8 cellular contexts compared by ENCODE assay signal in the genomic region with DNA sequence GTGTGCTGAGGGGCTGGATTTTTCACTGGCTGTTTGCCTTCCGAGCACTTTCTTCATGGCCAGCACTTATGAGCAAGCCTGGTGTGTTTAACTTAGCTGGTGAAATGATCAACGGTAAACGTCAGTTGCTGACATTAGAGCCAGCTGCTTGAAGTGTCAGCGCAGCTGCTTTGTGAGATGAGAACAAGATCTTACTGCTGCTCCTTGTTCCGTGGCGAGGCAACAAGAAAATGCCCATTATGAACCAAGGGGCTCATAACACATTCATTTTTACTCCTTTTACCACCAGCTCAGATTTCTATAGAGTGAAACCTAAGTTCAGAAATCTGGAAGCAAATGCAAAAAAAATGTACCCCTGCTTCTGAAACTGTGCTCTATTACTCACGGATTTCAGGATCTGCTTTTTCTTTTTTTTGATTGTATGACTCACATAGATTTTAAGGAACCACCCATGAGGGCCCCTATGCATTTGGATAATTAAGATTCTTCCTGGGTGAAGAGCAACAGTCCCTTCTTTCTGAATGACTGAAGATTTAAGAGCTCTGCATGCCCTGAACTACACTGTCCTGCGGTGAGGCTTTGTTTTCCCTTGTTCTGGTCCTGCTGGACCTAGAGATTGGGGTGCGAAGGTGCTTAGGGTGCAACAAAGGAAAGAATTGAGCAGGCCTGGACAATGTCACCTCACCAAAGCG.
DNase-seq lines count a peak whose midpoint lies in the region; ATAC-seq and TF ChIP-seq lines count a peak whose summit lies in the region.

No MANE protein-coding gene starts in this region.

- peak overlapping the region; percentile 96 for H3K4me2 ChIP-seq in GM23248 (ENCODE audit: unreplicated experiment)

- no peaks in the 10 kb centered on the region for H3K36me3 ChIP-seq in GM23248 (ENCODE audit: low read depth)
- no peaks in the 10 kb centered on the region for H3K36me3 ChIP-seq in left lung

- peak overlapping the region; percentile 62 for H3K9ac ChIP-seq in GM23248

- H3K4me3 ChIP-seq in GM23248: peak overlapping the region; percentile 72
- H3K4me3 ChIP-seq in astrocyte of the cerebellum (ENCODE audit: low read depth, low read length): no peak overlapping the region
- no peak overlapping the region for H3K4me3 ChIP-seq in left lung

- H2AFZ ChIP-seq in GM23248: peak overlapping the region; percentile 74

- WGBS in GM23248 (ENCODE audit: low coverage in 1 of 2, low lambda C conversion rate in 2 of 2, missing lambda C conversion rate in 2 of 2), 2 experiments: 27% methylated on average over 10 of the region's 10 CpGs

- ATAC-seq in left lung: peak; percentile 86
- ATAC-seq in HG03521 (IDR thresholded peaks at IDR 0.05; ENCODE audit: unreplicated experiment): no peak
- no peak for ATAC-seq in HG03442 (IDR thresholded peaks at IDR 0.05; ENCODE audit: unreplicated experiment)
- no peak for ATAC-seq in GM19463 (IDR thresholded peaks at IDR 0.05; ENCODE audit: unreplicated experiment)

- H3K27ac ChIP-seq in GM23248 (peak overlapping the region; percentile 76), left lung (peak overlapping the region; percentile 55 to 80)

- in situ Hi-C loops in GM23248 (cut with MboI): no loop called here
- in situ Hi-C loops in astrocyte of the cerebellum (cut with HindIII; ENCODE audit: low sequenced_read_pairs): no loop called here

- no peak for TF ChIP-seq CTCF in astrocyte of the cerebellum (IDR thresholded peaks at IDR 0.05; ENCODE audit: low read depth, low read length, missing control alignments)
- TF ChIP-seq CTCF in left lung (IDR thresholded peaks at IDR 0.05): no peak

- H4K20me1 ChIP-seq in GM23248 (ENCODE audit: insufficient read depth): no peaks in the 10 kb centered on the region

- H3K4me1 ChIP-seq in GM23248 (ENCODE audit: insufficient read depth) (peaks cover 24% of the 10 kb centered on the region), left lung (peaks cover 9 to 28% of the 10 kb centered on the region in 2 donors)

- H3K9me3 ChIP-seq in GM23248 (ENCODE audit: low read depth) (no peaks in the 10 kb centered on the region), left lung (no peaks in the 10 kb centered on the region)

- intact Hi-C loops in left lung (cut with DNase I): no loop called here

- H3K79me2 ChIP-seq in GM23248 (ENCODE audit: insufficient read depth): no peaks in the 10 kb centered on the region

- H3F3A ChIP-seq in GM23248 (ENCODE audit: insufficient read depth): peaks cover 31% of the 10 kb centered on the region

- DNase-seq in GM23248: peak; percentile 85
- peak; percentile 7 to 62 for DNase-seq in NCI-H2081 (lab: John Stamatoyannopoulos, UW)
- peak; percentile 18 for DNase-seq in astrocyte of the cerebellum (ENCODE audit: low read depth)
- peak in 1 of 2 donors; percentile 44 for DNase-seq in left lung
- DNase-seq in NK-92 treated with Interleukin-12 subunit alpha and Interleukin-12 subunit beta, amount 100 ng/mL, for 24 hours (lab: John Stamatoyannopoulos, UW): no peak

- H3K27me3 ChIP-seq in GM23248 (replicated peaks; ENCODE audit: insufficient read depth) (no peaks in the 10 kb centered on the region), left lung (no peaks in the 10 kb centered on the region)

- no peaks in the 10 kb centered on the region for H3K9me2 ChIP-seq in GM23248 (ENCODE audit: insufficient read depth)
